In the genomic region with DNA sequence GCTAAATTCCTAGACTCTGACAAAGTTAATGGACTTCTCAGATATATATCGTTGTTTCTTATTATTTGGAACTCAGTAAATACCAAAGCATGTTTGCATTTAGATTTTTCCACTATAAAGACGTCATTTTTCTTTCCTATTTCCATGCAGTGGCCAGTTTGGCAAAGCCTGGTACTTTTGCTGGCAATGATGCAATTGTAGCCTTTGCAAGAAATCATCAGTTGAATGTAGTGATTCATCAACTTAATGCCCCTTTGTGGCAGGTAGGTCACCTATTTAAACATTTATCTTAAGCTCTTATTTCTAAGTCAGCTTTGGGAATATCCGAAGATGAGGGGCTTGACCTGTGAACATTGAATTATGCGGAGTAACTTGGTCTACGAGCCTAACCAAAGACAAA, we compare ENCODE assay signal across 28 cellular contexts. TPM values are rescaled to one million over a fixed set of nuclear protein-coding genes. Genes with fewer than 3 reads are reported as not detected.
"Had no signal": no experiment of that assay in that cellular context is flagged by ENCODE, and none has a peak within 500 bp of the region (broad histone marks: within the 10 kb centered on the region; RNA-seq: fewer than 3 reads in every experiment).

No MANE protein-coding gene starts in this region.

- FAIRE-seq: bronchial epithelial cell, frontal cortex had no signal

- H3K9ac ChIP-seq: neural progenitor cell had no signal

- H3K4me2 ChIP-seq: hepatocyte, neural progenitor cell had no signal

- H3K9me3 ChIP-seq: ascending aorta, colonic mucosa, testis, vagina had no signal

- H3K4me3 Mint-ChIP-seq: activated CD4-positive, alpha-beta memory T cell treated with anti-CD3 and anti-CD28 coated beads, Interleukin-2, amount 10 ng/mL, durations not matched to agents 7 days and 5 days; activated CD4-positive, alpha-beta T cell treated with anti-CD3 and anti-CD28 coated beads, Interleukin-2, amount 10 ng/mL, durations not matched to agents 24 days and 14 days; activated CD8-positive, alpha-beta memory T cell treated with anti-CD3 and anti-CD28 coated beads, Interleukin-2, amount 10 ng/mL, durations not matched to agents 7 days and 5 days; endodermal cell; mesothelial cell of epicardium; naive thymus-derived CD8-positive, alpha-beta T cell; neural progenitor cell; stimulated activated naive B cell treated with anti-CD40 and anti-IgM and Interleukin-4, amounts not matched to agents 10 μg/mL and 1 μg/mL and 100 μg/mL, for 72 hours; T-helper 17 cell; type B pancreatic cell had no signal

- ATAC-seq: activated CD8-positive, alpha-beta memory T cell treated with anti-CD3 and anti-CD28 coated beads, Interleukin-2, amount 10 ng/mL, durations not matched to agents 7 days and 5 days; activated naive CD4-positive, alpha-beta T cell treated with anti-CD3 and anti-CD28 coated beads, Interleukin-2, amount 50 U/mL, for 72 hours; left ventricle myocardium superior; naive thymus-derived CD8-positive, alpha-beta T cell; stimulated activated naive B cell treated with anti-CD40 and anti-IgM and Interleukin-4, amounts not matched to agents 10 μg/mL and 1 μg/mL and 100 μg/mL, for 72 hours; T-helper 17 cell had no signal

- H2AFZ ChIP-seq: hepatocyte, neural progenitor cell had no signal

- H3K9me3 Mint-ChIP-seq: activated CD4-positive, alpha-beta memory T cell treated with anti-CD3 and anti-CD28 coated beads, Interleukin-2, amount 10 ng/mL, durations not matched to agents 7 days and 5 days; activated CD4-positive, alpha-beta T cell treated with anti-CD3 and anti-CD28 coated beads, Interleukin-2, amount 10 ng/mL, durations not matched to agents 24 days and 14 days; activated naive CD4-positive, alpha-beta T cell treated with anti-CD3 and anti-CD28 coated beads, Interleukin-2, amount 50 U/mL, for 72 hours; endodermal cell; naive thymus-derived CD8-positive, alpha-beta T cell; neural progenitor cell; type B pancreatic cell had no signal

- H3K4me3 ChIP-seq: ascending aorta, colonic mucosa, hepatocyte, neural progenitor cell, testis, vagina had no signal

- H3K4me1 Mint-ChIP-seq: activated CD4-positive, alpha-beta memory T cell treated with anti-CD3 and anti-CD28 coated beads, Interleukin-2, amount 10 ng/mL, durations not matched to agents 7 days and 5 days; activated CD8-positive, alpha-beta memory T cell treated with anti-CD3 and anti-CD28 coated beads, Interleukin-2, amount 10 ng/mL, durations not matched to agents 7 days and 5 days; mesothelial cell of epicardium; neural progenitor cell had no signal

- H3K27ac Mint-ChIP-seq: activated CD4-positive, alpha-beta memory T cell treated with anti-CD3 and anti-CD28 coated beads, Interleukin-2, amount 10 ng/mL, durations not matched to agents 7 days and 5 days; activated CD4-positive, alpha-beta T cell treated with anti-CD3 and anti-CD28 coated beads, Interleukin-2, amount 10 ng/mL, durations not matched to agents 24 days and 14 days; activated CD8-positive, alpha-beta memory T cell treated with anti-CD3 and anti-CD28 coated beads, Interleukin-2, amount 10 ng/mL, durations not matched to agents 7 days and 5 days; activated naive CD4-positive, alpha-beta T cell treated with anti-CD3 and anti-CD28 coated beads, Interleukin-2, amount 50 U/mL, for 72 hours; endodermal cell; mesothelial cell of epicardium; neural progenitor cell; progenitor cell of endocrine pancreas; stimulated activated naive B cell treated with anti-CD40 and anti-IgM and Interleukin-4, amounts not matched to agents 10 μg/mL and 1 μg/mL and 100 μg/mL, for 72 hours; T-helper 17 cell; type B pancreatic cell had no signal

- H3K27me3 ChIP-seq: ascending aorta, colonic mucosa, hepatocyte, neural progenitor cell, testis, vagina had no signal

- DNase-seq: activated CD4-positive, alpha-beta memory T cell treated with anti-CD3 and anti-CD28 coated beads, Interleukin-2, amount 10 ng/mL, durations not matched to agents 7 days and 5 days; activated CD4-positive, alpha-beta T cell treated with anti-CD3 and anti-CD28 coated beads, Interleukin-2, amount 10 ng/mL, durations not matched to agents 24 days and 14 days; activated CD4-positive, CD25-positive, alpha-beta regulatory T cell; activated CD8-positive, alpha-beta memory T cell treated with anti-CD3 and anti-CD28 coated beads, Interleukin-2, amount 10 ng/mL, durations not matched to agents 7 days and 5 days; activated gamma-delta T cell treated with Interleukin-2 at 50 U/mL for 16 hours; colonic mucosa; endodermal cell; glutamatergic neuron; left ventricle myocardium superior; mammary epithelial cell; naive thymus-derived CD8-positive, alpha-beta T cell; stimulated activated CD4-positive, alpha-beta T cell treated with anti-CD3 and anti-CD28 coated beads, Interleukin-2, amount 100 ng/mL, for 48 hours; stimulated activated CD8-positive, alpha-beta memory T cell treated with anti-CD3 and anti-CD28 coated beads, Interleukin-4, amount 100 ng/mL, for 48 hours; stimulated activated naive B cell treated with anti-CD40 and anti-IgM and Interleukin-4, amounts not matched to agents 10 μg/mL and 1 μg/mL and 100 μg/mL, for 72 hours; T-helper 17 cell had no signal

- H3K4me1 ChIP-seq: ascending aorta, colonic mucosa, neural progenitor cell, vagina had no signal

- H3K27me3 Mint-ChIP-seq: activated CD4-positive, alpha-beta memory T cell treated with anti-CD3 and anti-CD28 coated beads, Interleukin-2, amount 10 ng/mL, durations not matched to agents 7 days and 5 days; activated CD4-positive, alpha-beta T cell treated with anti-CD3 and anti-CD28 coated beads, Interleukin-2, amount 10 ng/mL, durations not matched to agents 24 days and 14 days; activated CD8-positive, alpha-beta memory T cell treated with anti-CD3 and anti-CD28 coated beads, Interleukin-2, amount 10 ng/mL, durations not matched to agents 7 days and 5 days; naive thymus-derived CD8-positive, alpha-beta T cell; progenitor cell of endocrine pancreas; stimulated activated naive B cell treated with anti-CD40 and anti-IgM and Interleukin-4, amounts not matched to agents 10 μg/mL and 1 μg/mL and 100 μg/mL, for 72 hours; T-helper 17 cell; type B pancreatic cell had no signal

- H3K27ac ChIP-seq: ascending aorta, colonic mucosa, hepatocyte, neural progenitor cell, testis, vagina had no signal

RNA-seq across cellular contexts. Expression of a gene that starts 29.2 kb away (rescaled TPM):
- total RNA-seq: activated CD4-positive, alpha-beta memory T cell treated with anti-CD3 and anti-CD28 coated beads, Interleukin-2, amount 10 ng/mL, durations not matched to agents 7 days and 5 days; activated CD4-positive, alpha-beta T cell treated with anti-CD3 and anti-CD28 coated beads, Interleukin-2, amount 10 ng/mL, durations not matched to agents 24 days and 14 days; activated CD8-positive, alpha-beta memory T cell treated with anti-CD3 and anti-CD28 coated beads, Interleukin-2, amount 10 ng/mL, durations not matched to agents 7 days and 5 days; activated naive CD4-positive, alpha-beta T cell treated with anti-CD3 and anti-CD28 coated beads, Interleukin-2, amount 50 U/mL, for 72 hours; ascending aorta; bronchial epithelial cell; colonic mucosa; endodermal cell; epithelial cell of proximal tubule; frontal cortex; hepatocyte; left ventricle myocardium superior; mammary epithelial cell; mesothelial cell of epicardium; naive thymus-derived CD8-positive, alpha-beta T cell; omental fat pad; progenitor cell of endocrine pancreas; T-helper 17 cell; testis; vagina had no signal
